ENCODE assay signal across 22 cellular contexts in the genomic region with DNA sequence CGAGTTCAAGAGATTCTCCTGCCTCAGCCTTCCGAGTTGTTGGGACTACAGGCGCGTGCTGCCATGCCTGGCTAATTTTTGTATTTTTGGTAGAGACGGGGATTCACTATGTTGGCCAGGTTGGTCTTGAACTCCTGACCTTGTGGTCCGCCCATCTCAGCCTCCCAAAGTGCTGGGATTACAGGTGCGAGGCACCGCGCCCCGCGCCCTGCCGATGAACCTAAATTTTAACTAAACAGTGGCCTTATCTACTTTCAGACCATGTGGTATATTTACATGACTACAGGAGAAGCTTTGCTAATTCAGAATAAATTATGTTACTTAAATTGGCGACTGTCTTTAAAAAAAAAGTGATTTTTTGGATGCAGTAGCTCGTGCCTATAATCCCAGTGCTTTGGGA. TPM values are rescaled to one million over a fixed set of nuclear protein-coding genes. Genes with fewer than 3 reads are reported as not detected.
DNase-seq lines count a peak whose midpoint lies in the region; ATAC-seq and TF ChIP-seq lines count a peak whose summit lies in the region.
"Had no signal": no experiment of that assay in that cellular context is flagged by ENCODE, and none has a peak within 500 bp of the region (broad histone marks: within the 10 kb centered on the region; RNA-seq: fewer than 3 reads in every experiment).

No MANE protein-coding gene starts in this region.

- H3K27me3 ChIP-seq in endodermal cell (ENCODE audit: control insufficient read depth, insufficient read depth, low read length, poor library complexity, severe bottlenecking) (no peaks in the 10 kb centered on the region), smooth muscle cell (ENCODE audit: low read depth) (no peaks in the 10 kb centered on the region)
- H3K27me3 ChIP-seq: BLaER1 treated with 17β-estradiol and CSF1 and Interleukin-3, amounts not matched to agents 10 nM and 100 nM had no signal

- H3K4me3 ChIP-seq in endodermal cell (ENCODE audit: low read length): no peak overlapping the region
- H3K4me3 ChIP-seq in smooth muscle cell: no peak overlapping the region
- H3K4me3 ChIP-seq: BLaER1 treated with 17β-estradiol and CSF1 and Interleukin-3, amounts not matched to agents 10 nM and 100 nM; GM12878 had no signal

- H2AFZ ChIP-seq in smooth muscle cell (ENCODE audit: low read depth): no peak overlapping the region

- no peak for ATAC-seq in WTC11
- ATAC-seq in stimulated activated effector memory CD8-positive, alpha-beta T cell treated with anti-CD3 and anti-CD28 coated beads, Interleukin-12 subunit alpha, Interleukin-12 subunit beta, amount 100 ng/mL, for 72 hours: no peak
- ATAC-seq in GM21423 (IDR thresholded peaks at IDR 0.05; ENCODE audit: unreplicated experiment): no peak
- ATAC-seq: GM12878 had no signal

- H3K9ac ChIP-seq in endodermal cell (ENCODE audit: extremely low read depth, low read length, poor library complexity, severe bottlenecking): no peak overlapping the region
- no peak overlapping the region for H3K9ac ChIP-seq in smooth muscle cell (ENCODE audit: low read depth)
- H3K9ac ChIP-seq: BLaER1 treated with 17β-estradiol and CSF1 and Interleukin-3, amounts not matched to agents 10 nM and 100 nM had no signal

- peaks cover 93% of the 10 kb centered on the region for H3K36me3 ChIP-seq in endodermal cell (ENCODE audit: control insufficient read depth, insufficient read depth, low read length)
- peaks cover 14% of the 10 kb centered on the region for H3K36me3 ChIP-seq in smooth muscle cell (ENCODE audit: low read depth)

- POLR2A ChIA-PET in WTC11 (lab: Charles Lee): no interaction called here

- no peak for DNase-seq in WTC11 (ENCODE audit: low spot score)
- no peak for DNase-seq in endodermal cell
- no peak for DNase-seq in stimulated activated effector memory CD8-positive, alpha-beta T cell treated with anti-CD3 and anti-CD28 coated beads, Interleukin-12 subunit alpha, Interleukin-12 subunit beta, amount 100 ng/mL, for 72 hours (ENCODE audit: low spot score in 2 of 2)
- no peak for DNase-seq in smooth muscle cell (lab: John Stamatoyannopoulos, UW; ENCODE audit: unreplicated experiment)
- no peak for DNase-seq in activated effector memory CD4-positive, alpha-beta T cell treated with anti-CD3 and anti-CD28 coated beads, Interleukin-2, amount 50 U/mL, for 16 hours
- DNase-seq: 8988T; ACHN; CD4-positive, alpha-beta memory T cell; CD4-positive, CD25-positive, alpha-beta regulatory T cell; CD8-positive, alpha-beta memory T cell; COR-L47; DMS 273 treated with DMSO at 0.1 percent for 48 hours; DMS153; DMS53; DMS79; DND-41; EL; GDM1 had no signal

- H4K20me1 ChIP-seq in smooth muscle cell (ENCODE audit: low read depth): peaks cover 12% of the 10 kb centered on the region

- peaks cover 62% of the 10 kb centered on the region for H3K79me2 ChIP-seq in smooth muscle cell (ENCODE audit: low read depth)

- peaks cover 83% of the 10 kb centered on the region for H3K36me3 Mint-ChIP-seq in WTC11
- peaks cover 78% of the 10 kb centered on the region for H3K36me3 Mint-ChIP-seq in endodermal cell (ENCODE audit: low read depth)
- H3K36me3 Mint-ChIP-seq in stimulated activated effector memory CD8-positive, alpha-beta T cell treated with anti-CD3 and anti-CD28 coated beads, Interleukin-12 subunit alpha, Interleukin-12 subunit beta, amount 100 ng/mL, for 72 hours: peaks cover 100% of the 10 kb centered on the region

- no peaks in the 10 kb centered on the region for H3F3A ChIP-seq in smooth muscle cell (ENCODE audit: low read depth)

- CTCF ChIA-PET in WTC11 (lab: Charles Lee): interaction anchor here (1.4 kb wide), 1 partner anchor 38 kb away, joined by 3 read pairs; no protein-coding TSS in a partner anchor

- peaks cover 4% of the 10 kb centered on the region for H3K9me3 Mint-ChIP-seq in WTC11
- no peaks in the 10 kb centered on the region for H3K9me3 Mint-ChIP-seq in endodermal cell
- H3K9me3 Mint-ChIP-seq in stimulated activated effector memory CD8-positive, alpha-beta T cell treated with anti-CD3 and anti-CD28 coated beads, Interleukin-12 subunit alpha, Interleukin-12 subunit beta, amount 100 ng/mL, for 72 hours: no peaks in the 10 kb centered on the region
- H3K9me3 Mint-ChIP-seq: CD4-positive, CD25-positive, alpha-beta regulatory T cell; CD8-positive, alpha-beta memory T cell had no signal

- TF ChIP-seq CTCF in WTC11 (IDR thresholded peaks at IDR 0.05): no peak
- TF ChIP-seq CTCF in endodermal cell (conservative IDR thresholded peaks at IDR 0.05): no peak
- no peak for TF ChIP-seq CTCF in smooth muscle cell (IDR thresholded peaks at IDR 0.05; ENCODE audit: borderline replicate concordance, insufficient read depth, poor library complexity, severe bottlenecking)

- no peak overlapping the region for H3K4me2 ChIP-seq in smooth muscle cell
- H3K4me2 ChIP-seq: BLaER1 treated with 17β-estradiol and CSF1 and Interleukin-3, amounts not matched to agents 10 nM and 100 nM had no signal

- no peak overlapping the region for H3K27ac ChIP-seq in endodermal cell (ENCODE audit: low read depth, low read length)
- no peak overlapping the region for H3K27ac ChIP-seq in smooth muscle cell (ENCODE audit: low read depth)
- H3K27ac ChIP-seq: BLaER1 treated with 17β-estradiol and CSF1 and Interleukin-3, amounts not matched to agents 10 nM and 100 nM; C4-2B had no signal

- H3K4me1 Mint-ChIP-seq in WTC11: peaks cover 6% of the 10 kb centered on the region; the same call in 1 of the 2 replicates
- no peaks in the 10 kb centered on the region for H3K4me1 Mint-ChIP-seq in endodermal cell
- no peaks in the 10 kb centered on the region for H3K4me1 Mint-ChIP-seq in stimulated activated effector memory CD8-positive, alpha-beta T cell treated with anti-CD3 and anti-CD28 coated beads, Interleukin-12 subunit alpha, Interleukin-12 subunit beta, amount 100 ng/mL, for 72 hours

- H3K4me1 ChIP-seq in endodermal cell (ENCODE audit: control insufficient read depth, insufficient read depth, low read length): no peaks in the 10 kb centered on the region
- no peaks in the 10 kb centered on the region for H3K4me1 ChIP-seq in smooth muscle cell (ENCODE audit: low read depth)
- H3K4me1 ChIP-seq: BLaER1 treated with 17β-estradiol and CSF1 and Interleukin-3, amounts not matched to agents 10 nM and 100 nM had no signal

- H3K9me3 ChIP-seq in endodermal cell (ENCODE audit: control insufficient read depth, low read length) (peaks cover 3% of the 10 kb centered on the region), smooth muscle cell (replicated peaks; ENCODE audit: low read depth) (no peaks in the 10 kb centered on the region)
- H3K9me3 ChIP-seq: BLaER1 treated with 17β-estradiol and CSF1 and Interleukin-3, amounts not matched to agents 10 nM and 100 nM had no signal

- H3K27me3 Mint-ChIP-seq in WTC11 (ENCODE audit: low read depth) (no peaks in the 10 kb centered on the region), endodermal cell (ENCODE audit: insufficient read depth) (no peaks in the 10 kb centered on the region)
- H3K27me3 Mint-ChIP-seq: CD4-positive, alpha-beta memory T cell; CD4-positive, CD25-positive, alpha-beta regulatory T cell; CD8-positive, alpha-beta memory T cell had no signal

- H3K4me3 Mint-ChIP-seq in WTC11: no peak overlapping the region
- no peak overlapping the region for H3K4me3 Mint-ChIP-seq in endodermal cell
- no peak overlapping the region for H3K4me3 Mint-ChIP-seq in stimulated activated effector memory CD8-positive, alpha-beta T cell treated with anti-CD3 and anti-CD28 coated beads, Interleukin-12 subunit alpha, Interleukin-12 subunit beta, amount 100 ng/mL, for 72 hours
- H3K4me3 Mint-ChIP-seq: CD8-positive, alpha-beta memory T cell had no signal

- WGBS in endodermal cell (ENCODE audit: insufficient coverage in 1 of 2, insufficient read length in 1 of 2), 2 experiments: 95 to 97% methylated on average over 13 to 14 of the region's 14 CpGs
- 94% methylated on average over 14 of the region's 14 CpGs for WGBS in smooth muscle cell (ENCODE audit: low lambda C conversion rate)

- 0 out of 2 replicates have a peak overlapping the region, but pooled peaks have one; percentile 34 for H3K27ac Mint-ChIP-seq in WTC11
- peak overlapping the region; percentile 30 for H3K27ac Mint-ChIP-seq in endodermal cell
- H3K27ac Mint-ChIP-seq in stimulated activated effector memory CD8-positive, alpha-beta T cell treated with anti-CD3 and anti-CD28 coated beads, Interleukin-12 subunit alpha, Interleukin-12 subunit beta, amount 100 ng/mL, for 72 hours: peak overlapping the region; percentile 50
- H3K27ac Mint-ChIP-seq: CD4-positive, CD25-positive, alpha-beta regulatory T cell had no signal

TF ChIP-seq in WTC11, 78 proteins besides CTCF, POLR2A, EP300 and RAD21 (continues in another document):
- TF ChIP-seq EMX1 (CRISPR knock-in tag; IDR thresholded peaks at IDR 0.05): no peak
- TF ChIP-seq NR3C1 (CRISPR knock-in tag; conservative IDR thresholded peaks at IDR 0.05; ENCODE audit: low read depth): no peak
- TF ChIP-seq PRRX2 (CRISPR knock-in tag; IDR thresholded peaks at IDR 0.05): no peak
- TF ChIP-seq, protein P1, sequence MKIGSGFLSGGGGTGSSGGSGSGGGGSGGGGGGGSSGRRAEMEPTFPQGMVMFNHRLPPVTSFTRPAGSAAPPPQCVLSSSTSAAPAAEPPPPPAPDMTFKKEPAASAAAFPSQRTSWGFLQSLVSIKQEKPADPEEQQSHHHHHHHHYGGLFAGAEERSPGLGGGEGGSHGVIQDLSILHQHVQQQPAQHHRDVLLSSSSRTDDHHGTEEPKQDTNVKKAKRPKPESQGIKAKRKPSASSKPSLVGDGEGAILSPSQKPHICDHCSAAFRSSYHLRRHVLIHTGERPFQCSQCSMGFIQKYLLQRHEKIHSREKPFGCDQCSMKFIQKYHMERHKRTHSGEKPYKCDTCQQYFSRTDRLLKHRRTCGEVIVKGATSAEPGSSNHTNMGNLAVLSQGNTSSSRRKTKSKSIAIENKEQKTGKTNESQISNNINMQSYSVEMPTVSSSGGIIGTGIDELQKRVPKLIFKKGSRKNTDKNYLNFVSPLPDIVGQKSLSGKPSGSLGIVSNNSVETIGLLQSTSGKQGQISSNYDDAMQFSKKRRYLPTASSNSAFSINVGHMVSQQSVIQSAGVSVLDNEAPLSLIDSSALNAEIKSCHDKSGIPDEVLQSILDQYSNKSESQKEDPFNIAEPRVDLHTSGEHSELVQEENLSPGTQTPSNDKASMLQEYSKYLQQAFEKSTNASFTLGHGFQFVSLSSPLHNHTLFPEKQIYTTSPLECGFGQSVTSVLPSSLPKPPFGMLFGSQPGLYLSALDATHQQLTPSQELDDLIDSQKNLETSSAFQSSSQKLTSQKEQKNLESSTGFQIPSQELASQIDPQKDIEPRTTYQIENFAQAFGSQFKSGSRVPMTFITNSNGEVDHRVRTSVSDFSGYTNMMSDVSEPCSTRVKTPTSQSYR (CRISPR knock-in tag; IDR thresholded peaks at IDR 0.05): no peak

RNA-seq across cellular contexts. Expression of a gene that starts 9.2 kb away (rescaled TPM):
- total RNA-seq in WTC11 (2021): 51.3 to 55.5 TPM (median 53.9 TPM) in 3 replicates
- 10 to 100 TPM; 30.2 to 36.7 TPM for total RNA-seq in endodermal cell
- 29.7 TPM for polyA plus RNA-seq in endodermal cell (2013, experiment 1 of 2)
- 26.4 TPM for polyA plus RNA-seq in endodermal cell (2013, experiment 2 of 2)
- total RNA-seq in smooth muscle cell: 14.9 and 22.7 TPM in 2 replicates
- 8.0 and 9.1 TPM in 2 replicates for polyA plus RNA-seq in smooth muscle cell

RNA-seq across cellular contexts. Expression of a gene that starts 55.6 kb away (rescaled TPM):
- total RNA-seq in WTC11 (2021) (0.94 to 1.8 TPM (median 1.5 TPM) in 3 replicates), endodermal cell (under 1 TPM in 1 of 2 donors, not detected in 1; 0.59 TPM), smooth muscle cell (2.1 and 3.7 TPM in 2 replicates)
- polyA plus RNA-seq in endodermal cell (2013, experiment 1 of 2): 9.9 TPM
- polyA plus RNA-seq in endodermal cell (2013, experiment 2 of 2): 8.2 TPM
- 0.82 and 1.4 TPM in 2 replicates for polyA plus RNA-seq in smooth muscle cell
- total RNA-seq: CD4-positive, alpha-beta memory T cell; CD4-positive, CD25-positive, alpha-beta regulatory T cell had no signal
- polyA plus RNA-seq: CD8-positive, alpha-beta memory T cell had no signal
